8 cellular contexts compared by ENCODE assay signal in genomic region chr6:158869010-158869603, GRCh38. TPM values are rescaled to one million over a fixed set of nuclear protein-coding genes. Genes with fewer than 3 reads are reported as not detected.
DNase-seq lines count a peak whose midpoint lies in the region; ATAC-seq and TF ChIP-seq lines count a peak whose summit lies in the region.

No MANE protein-coding gene starts in this region.

- H3K36me3 ChIP-seq in left lung: no peaks in the 10 kb centered on the region
- no peaks in the 10 kb centered on the region for H3K36me3 ChIP-seq in tibial nerve

- peak overlapping the region; percentile 93 to 94 for H3K27ac ChIP-seq in left lung
- H3K27ac ChIP-seq in tibial nerve: peak overlapping the region; percentile 60 to 92 (median 90)

- H3K27me3 Mint-ChIP-seq in MCF 10A (ENCODE audit: insufficient read depth, unreplicated experiment): no peaks in the 10 kb centered on the region

- DNase-seq in NCI-H2171 treated with DMSO at 0.1 percent for 48 hours (lab: John Stamatoyannopoulos, UW) (peak; percentile 99), NCI-H2171 (lab: John Stamatoyannopoulos, UW) (no peak), NCI-H2227 treated with DMSO at 0.1 percent for 48 hours (lab: John Stamatoyannopoulos, UW) (peak; percentile 42), MCF 10A (ENCODE audit: unreplicated experiment) (no peak), left lung (no peak), tibial nerve (ENCODE audit: low spot score in 2 of 2) (no peak), cortex of kidney (lab: John Stamatoyannopoulos, UW) (no peak)

- peaks cover 14% of the 10 kb centered on the region for H3K4me1 Mint-ChIP-seq in MCF 10A (ENCODE audit: insufficient read depth, unreplicated experiment)

- CTCF ChIA-PET in MCF 10A (lab: Yijun Ruan, JAX): interaction anchor here (0.6 to 1.4 kb wide), 4 partner anchors 50 to 178 kb away, joined by 3 to 5 read pairs (median 4); partner anchors contain the start of gene EZR

- ATAC-seq in HG02642 (IDR thresholded peaks at IDR 0.05; ENCODE audit: poor library complexity, unreplicated experiment) (peak; percentile 33), left lung (peak; percentile 72)

- peak overlapping the region; percentile 100 for H3K27ac Mint-ChIP-seq in MCF 10A (ENCODE audit: low read depth, unreplicated experiment)

- H3K9me3 ChIP-seq in left lung (no peaks in the 10 kb centered on the region), tibial nerve (no peaks in the 10 kb centered on the region)

- H3K36me3 Mint-ChIP-seq in MCF 10A (ENCODE audit: insufficient read depth, unreplicated experiment): peaks cover 15% of the 10 kb centered on the region

- POLR2A ChIA-PET in MCF 10A (lab: Yijun Ruan, JAX): interaction anchor here (0.7 to 7.0 kb wide), 26 partner anchors 8 to 659 kb away, joined by 3 to 91 read pairs (median 6); partner anchors contain the start of genes DYNLT1 and EZR

- BruUV-seq in MCF 10A (replicated peaks; lab: Mats Ljungman, UMichigan): TSS peak; percentile 98

- WGBS in tibial nerve, 2 donors: 16 to 17% methylated on average over 19 of the region's 19 CpGs

- TF ChIP-seq POLR2A in tibial nerve (IDR thresholded peaks at IDR 0.05): no peak

- peak overlapping the region; percentile 83 for H3K4me3 Mint-ChIP-seq in MCF 10A (ENCODE audit: unreplicated experiment)

- peak in 1 of 2 donors; percentile 7 for TF ChIP-seq EP300 in tibial nerve (IDR thresholded peaks at IDR 0.05)

- no peaks in the 10 kb centered on the region for H3K9me3 Mint-ChIP-seq in MCF 10A (ENCODE audit: unreplicated experiment)

- H3K4me1 ChIP-seq in left lung (peaks cover 0 to 24% of the 10 kb centered on the region in 2 donors), tibial nerve (peaks cover 0 to 16% (median 2%) of the 10 kb centered on the region in 4 donors)

- H3K27me3 ChIP-seq in left lung: no peaks in the 10 kb centered on the region
- H3K27me3 ChIP-seq in tibial nerve: no peaks in the 10 kb centered on the region

- no peak for TF ChIP-seq CTCF in MCF 10A (IDR thresholded peaks at IDR 0.05; ENCODE audit: unreplicated experiment)
- TF ChIP-seq CTCF in left lung (IDR thresholded peaks at IDR 0.05): no peak
- no peak for TF ChIP-seq CTCF in tibial nerve (IDR thresholded peaks at IDR 0.05)

- intact Hi-C loops in MCF 10A (cut with micrococcal nuclease) (loop anchor here (1.0 kb wide), 3 partner anchors 16 to 103 kb away; no protein-coding TSS in a partner anchor), left lung (cut with DNase I) (no loop called here)

- H3K4me3 ChIP-seq in left lung (peak overlapping the region; percentile 36 to 39), tibial nerve (peak overlapping the region; percentile 34 to 61 (median 40))

RNA-seq across cellular contexts. Expression of gene EZR, which starts 49.9 kb away (rescaled TPM):
- total RNA-seq in MCF 10A (2022) (243 and 296 TPM in 2 replicates), left lung (100 to 1,000 TPM; 315 to 328 TPM), tibial nerve (100 to 1,000 TPM in 3 of 4 donors, 10 to 100 TPM in 1; 83.7 to 168 (median 144) TPM)

Comparison
In these comparisons a context has a peak if more than half of its experiments do, and no peak if none do; other contexts are left out.
1. DNase-seq: peak in NCI-H2171 treated with DMSO at 0.1 percent for 48 hours (single experiment) and NCI-H2227 treated with DMSO at 0.1 percent for 48 hours (single experiment); none in NCI-H2171 (single experiment), MCF 10A (single experiment), left lung (0 of 2), tibial nerve (0 of 2) and cortex of kidney (single experiment).